ENCODE assay signal across 23 cellular contexts in genomic region chr3:4573153-4573552, GRCh38.
A peak's percentile ranks its signal among the peaks of the same experiment; 100 is the strongest.
DNase-seq lines count a peak whose midpoint lies in the region; ATAC-seq and TF ChIP-seq lines count a peak whose summit lies in the region.
"Had no signal": no experiment of that assay in that cellular context is flagged by ENCODE, and none has a peak within 500 bp of the region (broad histone marks: within the 10 kb centered on the region; RNA-seq: fewer than 3 reads in every experiment).

No MANE protein-coding gene starts in this region.

- H3K4me3 ChIP-seq in Caco-2 (ENCODE audit: low read depth, low read length), result no peak overlapping the region
- H3K4me3 ChIP-seq: A549; BLaER1 treated with 17β-estradiol and CSF1 and Interleukin-3, amounts not matched to agents 10 nM and 100 nM; GM23248 had no signal

- H3K4me3 Mint-ChIP-seq in memory B cell, result no peak overlapping the region
- H3K4me3 Mint-ChIP-seq in stimulated activated memory B cell treated with anti-CD40 and anti-IgM and Interleukin-4, amounts not matched to agents 10 μg/mL and 1 μg/mL and 100 μg/mL, for 72 hours, result no peak overlapping the region
- H3K4me3 Mint-ChIP-seq in Caco-2 (ENCODE audit: unreplicated experiment), result no peak overlapping the region
- H3K4me3 Mint-ChIP-seq: CD14-positive monocyte; CD4-positive, alpha-beta T cell; CD8-positive, alpha-beta memory T cell had no signal

- peaks cover 8% of the 10 kb centered on the region for H3K36me3 Mint-ChIP-seq in memory B cell
- peaks cover 22% of the 10 kb centered on the region for H3K36me3 Mint-ChIP-seq in stimulated activated memory B cell treated with anti-CD40 and anti-IgM and Interleukin-4, amounts not matched to agents 10 μg/mL and 1 μg/mL and 100 μg/mL, for 72 hours
- no peaks in the 10 kb centered on the region for H3K36me3 Mint-ChIP-seq in Caco-2 (ENCODE audit: insufficient read depth, unreplicated experiment)

- H3K36me3 ChIP-seq in Caco-2 (ENCODE audit: control insufficient read depth, insufficient read depth, low read length), result no peaks in the 10 kb centered on the region
- H3K36me3 ChIP-seq: BE2C; BLaER1 treated with 17β-estradiol and CSF1 and Interleukin-3, amounts not matched to agents 10 nM and 100 nM had no signal

- H3K4me1 Mint-ChIP-seq in memory B cell (peaks cover 37% of the 10 kb centered on the region), Caco-2 (ENCODE audit: low read depth, unreplicated experiment) (no peaks in the 10 kb centered on the region)
- peaks cover 69% of the 10 kb centered on the region for H3K4me1 Mint-ChIP-seq in stimulated activated memory B cell treated with anti-CD40 and anti-IgM and Interleukin-4, amounts not matched to agents 10 μg/mL and 1 μg/mL and 100 μg/mL, for 72 hours

- ATAC-seq in memory B cell (ENCODE audit: low read depth), result no peak
- ATAC-seq in stimulated activated memory B cell treated with anti-CD40 and anti-IgM and Interleukin-4, amounts not matched to agents 10 μg/mL and 1 μg/mL and 100 μg/mL, for 72 hours, result no peak
- ATAC-seq: A549 had no signal

- peak overlapping the region; percentile 1 for H3K27ac Mint-ChIP-seq in memory B cell
- peak overlapping the region; percentile 18 for H3K27ac Mint-ChIP-seq in stimulated activated memory B cell treated with anti-CD40 and anti-IgM and Interleukin-4, amounts not matched to agents 10 μg/mL and 1 μg/mL and 100 μg/mL, for 72 hours
- no peak overlapping the region for H3K27ac Mint-ChIP-seq in Caco-2 (ENCODE audit: unreplicated experiment)
- H3K27ac Mint-ChIP-seq: CD4-positive, alpha-beta T cell; CD8-positive, alpha-beta memory T cell had no signal

- peak overlapping the region; percentile 39 for H3K27ac ChIP-seq in VCaP
- H3K27ac ChIP-seq in substantia nigra (ENCODE audit: low read depth, low read length, poor library complexity, severe bottlenecking), result no peak overlapping the region
- H3K27ac ChIP-seq: A549; BLaER1 treated with 17β-estradiol and CSF1 and Interleukin-3, amounts not matched to agents 10 nM and 100 nM; GM23248 had no signal

- DNase-seq in HEK293T (ENCODE audit: extremely low spot score) (no peak), memory B cell (ENCODE audit: low spot score in 2 of 2) (no peak), substantia nigra (lab: John Stamatoyannopoulos, UW) (no peak), Caco-2 (no peak), GM10266 (ENCODE audit: extremely low spot score) (no peak)
- DNase-seq: 8988T; ACHN; AML-193; BE2C; Calu3; CD4-positive, alpha-beta T cell; CD8-positive, alpha-beta memory T cell; DMS53; DMS79 treated with DMSO at 0.1 percent for 48 hours; GF-D8; GM23248; H7; HCEC 1CT had no signal

- H3K9me3 ChIP-seq in Caco-2, result no peaks in the 10 kb centered on the region
- H3K9me3 ChIP-seq: A549; BE2C; BLaER1 treated with 17β-estradiol and CSF1 and Interleukin-3, amounts not matched to agents 10 nM and 100 nM had no signal

- CTCF ChIA-PET in HEK293T (lab: Yijun Ruan, JAX) (no interaction called here), Caco-2 (lab: Charles Lee) (no interaction called here)

- no TSS peak for BruUV-seq in Caco-2 (replicated peaks; lab: Mats Ljungman, UMichigan)

- no peaks in the 10 kb centered on the region for H3K4me1 ChIP-seq in Caco-2
- H3K4me1 ChIP-seq: A549, BE2C had no signal

- intact Hi-C loops in Caco-2 (cut with micrococcal nuclease; ENCODE audit: unreplicated experiment), result no loop called here

- POLR2A ChIA-PET in HEK293T (lab: Yijun Ruan, JAX), result no interaction called here
- POLR2A ChIA-PET in Caco-2 (lab: Charles Lee), result no interaction called here

- H3K9me3 Mint-ChIP-seq in memory B cell, result no peaks in the 10 kb centered on the region
- no peaks in the 10 kb centered on the region for H3K9me3 Mint-ChIP-seq in stimulated activated memory B cell treated with anti-CD40 and anti-IgM and Interleukin-4, amounts not matched to agents 10 μg/mL and 1 μg/mL and 100 μg/mL, for 72 hours
- H3K9me3 Mint-ChIP-seq in Caco-2 (ENCODE audit: unreplicated experiment), result no peaks in the 10 kb centered on the region
- H3K9me3 Mint-ChIP-seq: CD14-positive monocyte; CD4-positive, alpha-beta T cell; CD8-positive, alpha-beta memory T cell had no signal

- H3K27me3 Mint-ChIP-seq in memory B cell (no peaks in the 10 kb centered on the region), Caco-2 (ENCODE audit: insufficient read depth, unreplicated experiment) (peaks cover 3% of the 10 kb centered on the region)
- no peaks in the 10 kb centered on the region for H3K27me3 Mint-ChIP-seq in stimulated activated memory B cell treated with anti-CD40 and anti-IgM and Interleukin-4, amounts not matched to agents 10 μg/mL and 1 μg/mL and 100 μg/mL, for 72 hours
- H3K27me3 Mint-ChIP-seq: CD4-positive, alpha-beta T cell; CD8-positive, alpha-beta memory T cell had no signal

- no peaks in the 10 kb centered on the region for H3K27me3 ChIP-seq in Caco-2 (replicated peaks; ENCODE audit: control insufficient read depth, insufficient read depth, low read length)
- H3K27me3 ChIP-seq: BE2C; BLaER1 treated with 17β-estradiol and CSF1 and Interleukin-3, amounts not matched to agents 10 nM and 100 nM had no signal

- TF ChIP-seq CTCF in VCaP (conservative IDR thresholded peaks at IDR 0.05), result no peak
- TF ChIP-seq CTCF in Caco-2 (IDR thresholded peaks at IDR 0.05; ENCODE audit: insufficient read depth in 1 of 2, low read depth in 1 of 2, low read length in 1 of 2, severe bottlenecking in 1 of 2, unreplicated experiment in 1 of 2), result no peak
- no peak for TF ChIP-seq CTCF in GM10266 (IDR thresholded peaks at IDR 0.05; ENCODE audit: control insufficient read depth, insufficient read depth, low read depth, missing control alignments)

TF ChIP-seq in HEK293T, 16 proteins besides CTCF, POLR2A, EP300 and RAD21:
- TF ChIP-seq BHLHE40 (IDR thresholded peaks at IDR 0.05; ENCODE audit: borderline replicate concordance), result no peak
- 0 out of 2 replicates have a peak, but pooled peaks have one; percentile 33 for TF ChIP-seq PKNOX1 (IDR thresholded peaks at IDR 0.05)
